ENCODE assay signal across 2 cellular contexts in the genomic region with DNA sequence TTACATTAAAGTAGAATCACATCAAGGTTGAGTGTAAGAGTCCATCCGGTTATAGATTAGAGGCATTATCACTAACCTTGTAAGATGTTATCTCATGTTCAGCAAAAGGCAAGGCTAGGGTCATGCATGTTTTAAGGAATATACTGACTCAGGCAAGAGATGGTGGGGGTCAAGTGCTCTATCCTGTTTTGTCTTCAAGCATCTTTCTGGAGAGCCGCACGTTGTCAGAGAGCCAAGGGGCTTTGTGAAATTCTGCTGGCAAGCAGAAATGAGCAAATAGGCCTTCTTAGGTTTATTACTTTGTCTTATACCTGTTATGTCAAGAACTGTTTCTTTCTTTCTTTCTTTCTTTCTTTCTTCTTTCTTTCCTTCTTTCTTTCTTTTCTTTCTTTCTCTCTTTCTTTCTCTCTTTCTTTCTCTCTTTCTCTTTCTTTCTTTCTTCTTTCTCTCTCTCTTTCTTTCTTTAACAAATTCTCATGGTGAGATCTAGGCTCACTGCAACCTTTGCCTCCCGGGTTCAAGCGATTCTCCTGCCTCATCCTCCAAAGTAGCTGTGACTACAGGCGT.
A peak's percentile ranks its signal among the peaks of the same experiment; 100 is the strongest.
TF ChIP-seq lines count a peak whose summit lies in the region.

No MANE protein-coding gene starts in this region.

TF ChIP-seq in HEK293, 187 proteins besides CTCF, POLR2A, EP300 and RAD21:
- no peak for TF ChIP-seq ZNF530 (tag by site-specific recombination; IDR thresholded peaks at IDR 0.05; ENCODE audit: low read depth)
- peak; percentile 71 for TF ChIP-seq ZNF366 (tag by site-specific recombination; conservative IDR thresholded peaks at IDR 0.05)

TF ChIP-seq in K562, 482 proteins besides CTCF, POLR2A, EP300 and RAD21:
- TF ChIP-seq JUN (IDR thresholded peaks at IDR 0.05; ENCODE audit: borderline replicate concordance, low read depth, low read length) (no peak), JUN (CRISPR knock-in tag; IDR thresholded peaks at IDR 0.05; ENCODE audit: borderline replicate concordance) (no peak)
- TF ChIP-seq, protein P1, sequence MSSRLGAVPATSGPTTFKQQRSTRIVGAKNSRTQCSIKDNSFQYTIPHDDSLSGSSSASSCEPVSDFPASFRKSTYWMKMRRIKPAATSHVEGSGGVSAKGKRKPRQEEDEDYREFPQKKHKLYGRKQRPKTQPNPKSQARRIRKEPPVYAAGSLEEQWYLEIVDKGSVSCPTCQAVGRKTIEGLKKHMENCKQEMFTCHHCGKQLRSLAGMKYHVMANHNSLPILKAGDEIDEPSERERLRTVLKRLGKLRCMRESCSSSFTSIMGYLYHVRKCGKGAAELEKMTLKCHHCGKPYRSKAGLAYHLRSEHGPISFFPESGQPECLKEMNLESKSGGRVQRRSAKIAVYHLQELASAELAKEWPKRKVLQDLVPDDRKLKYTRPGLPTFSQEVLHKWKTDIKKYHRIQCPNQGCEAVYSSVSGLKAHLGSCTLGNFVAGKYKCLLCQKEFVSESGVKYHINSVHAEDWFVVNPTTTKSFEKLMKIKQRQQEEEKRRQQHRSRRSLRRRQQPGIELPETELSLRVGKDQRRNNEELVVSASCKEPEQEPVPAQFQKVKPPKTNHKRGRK (tag; IDR thresholded peaks at IDR 0.05), result peak; percentile 91
TF ChIP-seq in K562: peak in this region for 1.
